In genomic region chr10:116893686-116894037, GRCh38 we compare ENCODE assay signal across 24 cellular contexts. TPM values are rescaled to one million over a fixed set of nuclear protein-coding genes. Genes with fewer than 3 reads are reported as not detected.
DNase-seq lines count a peak whose midpoint lies in the region; ATAC-seq, FAIRE-seq and TF ChIP-seq lines count a peak whose summit lies in the region.
"Had no signal": no experiment of that assay in that cellular context is flagged by ENCODE, and none has a peak within 500 bp of the region (broad histone marks: within the 10 kb centered on the region; RNA-seq: fewer than 3 reads in every experiment).

No MANE protein-coding gene starts in this region.

- H3K27me3 ChIP-seq in GM23338 (ENCODE audit: insufficient read depth) (no peaks in the 10 kb centered on the region), WERI-Rb-1 (ENCODE audit: insufficient read depth, low read depth, severe bottlenecking) (no peaks in the 10 kb centered on the region), neural progenitor cell (no peaks in the 10 kb centered on the region), pancreas (no peaks in the 10 kb centered on the region), right atrium auricular region (no peaks in the 10 kb centered on the region)
- H3K27me3 ChIP-seq: Peyer's patch had no signal

- H3K27ac ChIP-seq in GM23338 (ENCODE audit: low read depth): no peak overlapping the region
- H3K27ac ChIP-seq in WERI-Rb-1: peak overlapping the region; percentile 77
- no peak overlapping the region for H3K27ac ChIP-seq in neural progenitor cell
- H3K27ac ChIP-seq in pancreas: no peak overlapping the region
- H3K27ac ChIP-seq in right atrium auricular region: no peak overlapping the region
- H3K27ac ChIP-seq: HL-60, Peyer's patch had no signal

- TF ChIP-seq CTCF in GM23338 (conservative IDR thresholded peaks at IDR 0.05; ENCODE audit: low read depth in 2 of 2) (no peak), WERI-Rb-1 (IDR thresholded peaks at IDR 0.05; ENCODE audit: low read depth, low read length) (no peak), glutamatergic neuron (IDR thresholded peaks at IDR 0.05; ENCODE audit: partially characterized antibody, unreplicated experiment) (no peak), neural progenitor cell (IDR thresholded peaks at IDR 0.05) (no peak), pancreas (IDR thresholded peaks at IDR 0.05) (no peak), right atrium auricular region (IDR thresholded peaks at IDR 0.05) (no peak)

- no peak overlapping the region for H3K4me3 Mint-ChIP-seq in GM23338
- no peak overlapping the region for H3K4me3 Mint-ChIP-seq in glutamatergic neuron (ENCODE audit: unreplicated experiment)
- H3K4me3 Mint-ChIP-seq in neural progenitor cell: peak overlapping the region; percentile 25
- H3K4me3 Mint-ChIP-seq: CD8-positive, alpha-beta T cell had no signal

- H3K9me3 ChIP-seq in WERI-Rb-1 (ENCODE audit: severe bottlenecking) (no peaks in the 10 kb centered on the region), neural progenitor cell (ENCODE audit: low read depth) (no peaks in the 10 kb centered on the region), pancreas (no peaks in the 10 kb centered on the region), right atrium auricular region (no peaks in the 10 kb centered on the region)
- H3K9me3 ChIP-seq: Caco-2, Peyer's patch had no signal

- H3K9me3 Mint-ChIP-seq in GM23338 (no peaks in the 10 kb centered on the region), glutamatergic neuron (ENCODE audit: unreplicated experiment) (peaks cover 8% of the 10 kb centered on the region), neural progenitor cell (no peaks in the 10 kb centered on the region)
- H3K9me3 Mint-ChIP-seq: CD8-positive, alpha-beta T cell; IgD-negative memory B cell had no signal

- H3K79me2 ChIP-seq in GM23338 (replicated peaks; ENCODE audit: insufficient read depth) (no peaks in the 10 kb centered on the region), neural progenitor cell (ENCODE audit: low read depth) (no peaks in the 10 kb centered on the region)

- intact Hi-C loops in pancreas (cut with DNase I): no loop called here

- H3K9me2 ChIP-seq in GM23338 (ENCODE audit: insufficient read depth): peaks cover 8% of the 10 kb centered on the region; the same call in 1 of the 2 replicates

- H3K9ac ChIP-seq in neural progenitor cell: no peak overlapping the region

- no peak for DNase-seq in GM23338 (ENCODE audit: low spot score)
- no peak for DNase-seq in WERI-Rb-1
- no peak for DNase-seq in glutamatergic neuron
- DNase-seq in neural progenitor cell (ENCODE audit: low spot score): no peak
- no peak for DNase-seq in pancreas
- no peak for DNase-seq in epidermal melanocyte (ENCODE audit: insufficient read length, low spot score)
- DNase-seq in right atrium auricular region (ENCODE audit: low spot score): no peak
- DNase-seq in NK-92 treated with Interleukin-12 subunit alpha and Interleukin-12 subunit beta, amount 100 ng/mL, for 24 hours (lab: John Stamatoyannopoulos, UW): no peak
- DNase-seq: AML-193; Caco-2; CD8-positive, alpha-beta T cell; EL; GDM1; NCI-H1092; NCI-H1694 treated with DMSO at 0.1 percent for 48 hours; NCI-H526 treated with DMSO at 0.1 percent for 48 hours; Peyer's patch; SHP77 treated with DMSO at 0.1 percent for 48 hours had no signal

- H3K4me1 ChIP-seq in GM23338 (ENCODE audit: insufficient read depth) (peaks cover 13% of the 10 kb centered on the region), neural progenitor cell (peaks cover 37% of the 10 kb centered on the region), pancreas (peaks cover 0 to 3% (median 0%) of the 10 kb centered on the region in 3 donors), right atrium auricular region (no peaks in the 10 kb centered on the region)
- H3K4me1 ChIP-seq: Peyer's patch had no signal

- ATAC-seq in GM23338 (no peak), pancreas (no peak)
- ATAC-seq: CD8-positive, alpha-beta T cell; GM12878; HCT116 had no signal

- H3K36me3 Mint-ChIP-seq in GM23338 (ENCODE audit: low read depth): no peaks in the 10 kb centered on the region
- no peaks in the 10 kb centered on the region for H3K36me3 Mint-ChIP-seq in glutamatergic neuron (ENCODE audit: unreplicated experiment)
- no peaks in the 10 kb centered on the region for H3K36me3 Mint-ChIP-seq in neural progenitor cell
- H3K36me3 Mint-ChIP-seq: CD8-positive, alpha-beta T cell; IgD-negative memory B cell had no signal

- H3K4me1 Mint-ChIP-seq in GM23338 (peaks cover 26% of the 10 kb centered on the region), glutamatergic neuron (ENCODE audit: low read depth, unreplicated experiment) (peaks cover 44% of the 10 kb centered on the region), neural progenitor cell (peaks cover 37% of the 10 kb centered on the region)

- H2AFZ ChIP-seq in GM23338 (no peak overlapping the region), neural progenitor cell (replicated peaks) (no peak overlapping the region)

- no peak overlapping the region for H3K4me3 ChIP-seq in GM23338
- H3K4me3 ChIP-seq in WERI-Rb-1 (ENCODE audit: low read depth, low read length): peak overlapping the region; percentile 37
- no peak overlapping the region for H3K4me3 ChIP-seq in neural progenitor cell
- no peak overlapping the region for H3K4me3 ChIP-seq in pancreas
- no peak overlapping the region for H3K4me3 ChIP-seq in right atrium auricular region
- H3K4me3 ChIP-seq: GM12878, Peyer's patch had no signal

- H3F3A ChIP-seq in GM23338 (replicated peaks; ENCODE audit: low read depth): no peaks in the 10 kb centered on the region
- H3F3A ChIP-seq in neural progenitor cell (ENCODE audit: low read depth): peaks cover 26% of the 10 kb centered on the region

- H3K4me2 ChIP-seq in GM23338 (no peak overlapping the region), neural progenitor cell (peak overlapping the region; percentile 47)

- H3K27ac Mint-ChIP-seq in GM23338 (peak overlapping the region; percentile 71; the same call in 1 of the 2 replicates), glutamatergic neuron (ENCODE audit: unreplicated experiment) (peak overlapping the region; percentile 53), neural progenitor cell (no peak overlapping the region)
- H3K27ac Mint-ChIP-seq: CD8-positive, alpha-beta T cell; IgD-negative memory B cell had no signal

- H3K27me3 Mint-ChIP-seq in GM23338 (ENCODE audit: insufficient read depth, low read depth, poor library complexity) (no peaks in the 10 kb centered on the region), glutamatergic neuron (ENCODE audit: unreplicated experiment) (no peaks in the 10 kb centered on the region), neural progenitor cell (ENCODE audit: insufficient read depth, low read depth) (peaks cover 5% of the 10 kb centered on the region)

- no peaks in the 10 kb centered on the region for H3K36me3 ChIP-seq in GM23338 (ENCODE audit: insufficient read depth)
- H3K36me3 ChIP-seq in WERI-Rb-1: peaks cover 3% of the 10 kb centered on the region
- H3K36me3 ChIP-seq in neural progenitor cell: no peaks in the 10 kb centered on the region
- no peaks in the 10 kb centered on the region for H3K36me3 ChIP-seq in pancreas
- no peaks in the 10 kb centered on the region for H3K36me3 ChIP-seq in right atrium auricular region
- H3K36me3 ChIP-seq: Peyer's patch had no signal

- no peak for FAIRE-seq in pancreas (lab: Jason Lieb, UNC)
- FAIRE-seq: A204.1, GM12878, H1 had no signal

- H4K20me1 ChIP-seq in GM23338 (replicated peaks; ENCODE audit: insufficient read depth): no peaks in the 10 kb centered on the region
- H4K20me1 ChIP-seq in neural progenitor cell (ENCODE audit: low read depth): no peaks in the 10 kb centered on the region

TF ChIP-seq in GM23338, 12 proteins besides CTCF, POLR2A, EP300 and RAD21 (continues in another document):
- no peak for TF ChIP-seq REST (IDR thresholded peaks at IDR 0.05; ENCODE audit: unreplicated experiment)
- no peak for TF ChIP-seq NANOG (IDR thresholded peaks at IDR 0.05; ENCODE audit: borderline replicate concordance)
- TF ChIP-seq ZNF331 (CRISPR knock-in tag; IDR thresholded peaks at IDR 0.05; ENCODE audit: low read depth): no peak

RNA-seq across cellular contexts. Expression of gene ENO4, which starts 44.4 kb away (rescaled TPM):
- 0.04 and 0.24 TPM in 2 replicates for total RNA-seq in GM23338 (2014; rRNA removed; shearing (Covaris generic))
- polyA plus RNA-seq in GM23338 (2016; fragmentation: Nextera tagmentation; extraction: Ambion mirVana) (0.44 and 0.59 TPM in 2 replicates), pancreas (under 1 TPM; 0.15 to 0.33 TPM)
- total RNA-seq in glutamatergic neuron (ENCODE audit: unreplicated experiment) (1.3 TPM), neural progenitor cell (ENCODE audit: low replicate concordance) (0.84 and 10.0 TPM in 2 replicates), pancreas (under 1 TPM; 0.20 to 0.71 (median 0.23) TPM), right atrium auricular region (under 1 TPM in 1 of 2 donors, not detected in 1; 0.15 TPM)
- total RNA-seq: Caco-2; CD8-positive, alpha-beta T cell; GM12878; H1; Peyer's patch had no signal
